ENCODE assay signal across 1 cellular context in genomic region chr11:128575956-128576340, GRCh38.
TF ChIP-seq lines count a peak whose summit lies in the region.

No MANE protein-coding gene starts in this region.

TF ChIP-seq in WTC11, 78 proteins besides CTCF, POLR2A, EP300 and RAD21 (continued from another document):
- TF ChIP-seq MAX (CRISPR knock-in tag; IDR thresholded peaks at IDR 0.05): no peak
- TF ChIP-seq ARID4B (CRISPR knock-in tag; IDR thresholded peaks at IDR 0.05; ENCODE audit: borderline replicate concordance): no peak
